1 cellular context compared by ENCODE assay signal in the genomic region with DNA sequence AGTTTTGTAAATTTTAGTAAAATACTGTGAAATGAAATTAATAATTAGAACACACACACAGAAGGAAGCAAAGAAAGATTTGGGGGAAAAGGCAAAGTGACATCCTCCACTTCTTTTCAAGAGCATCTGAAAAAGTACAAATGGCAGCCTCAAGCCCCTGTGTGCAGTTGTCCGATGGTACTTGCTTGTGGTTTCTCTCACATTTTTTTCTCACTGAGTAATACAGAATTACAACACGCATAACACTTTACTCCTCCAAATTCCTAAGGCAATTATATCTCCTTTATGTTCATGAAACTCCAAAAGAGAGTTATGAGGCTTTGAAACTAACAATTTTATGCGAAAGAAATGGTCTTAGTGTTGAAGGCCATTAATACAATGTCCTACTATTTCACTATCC.
TF ChIP-seq lines count a peak whose summit lies in the region.

No MANE protein-coding gene starts in this region.

TF ChIP-seq in K562, 482 proteins besides CTCF, POLR2A, EP300 and RAD21 (continued from another document):
- TF ChIP-seq, protein P1, sequence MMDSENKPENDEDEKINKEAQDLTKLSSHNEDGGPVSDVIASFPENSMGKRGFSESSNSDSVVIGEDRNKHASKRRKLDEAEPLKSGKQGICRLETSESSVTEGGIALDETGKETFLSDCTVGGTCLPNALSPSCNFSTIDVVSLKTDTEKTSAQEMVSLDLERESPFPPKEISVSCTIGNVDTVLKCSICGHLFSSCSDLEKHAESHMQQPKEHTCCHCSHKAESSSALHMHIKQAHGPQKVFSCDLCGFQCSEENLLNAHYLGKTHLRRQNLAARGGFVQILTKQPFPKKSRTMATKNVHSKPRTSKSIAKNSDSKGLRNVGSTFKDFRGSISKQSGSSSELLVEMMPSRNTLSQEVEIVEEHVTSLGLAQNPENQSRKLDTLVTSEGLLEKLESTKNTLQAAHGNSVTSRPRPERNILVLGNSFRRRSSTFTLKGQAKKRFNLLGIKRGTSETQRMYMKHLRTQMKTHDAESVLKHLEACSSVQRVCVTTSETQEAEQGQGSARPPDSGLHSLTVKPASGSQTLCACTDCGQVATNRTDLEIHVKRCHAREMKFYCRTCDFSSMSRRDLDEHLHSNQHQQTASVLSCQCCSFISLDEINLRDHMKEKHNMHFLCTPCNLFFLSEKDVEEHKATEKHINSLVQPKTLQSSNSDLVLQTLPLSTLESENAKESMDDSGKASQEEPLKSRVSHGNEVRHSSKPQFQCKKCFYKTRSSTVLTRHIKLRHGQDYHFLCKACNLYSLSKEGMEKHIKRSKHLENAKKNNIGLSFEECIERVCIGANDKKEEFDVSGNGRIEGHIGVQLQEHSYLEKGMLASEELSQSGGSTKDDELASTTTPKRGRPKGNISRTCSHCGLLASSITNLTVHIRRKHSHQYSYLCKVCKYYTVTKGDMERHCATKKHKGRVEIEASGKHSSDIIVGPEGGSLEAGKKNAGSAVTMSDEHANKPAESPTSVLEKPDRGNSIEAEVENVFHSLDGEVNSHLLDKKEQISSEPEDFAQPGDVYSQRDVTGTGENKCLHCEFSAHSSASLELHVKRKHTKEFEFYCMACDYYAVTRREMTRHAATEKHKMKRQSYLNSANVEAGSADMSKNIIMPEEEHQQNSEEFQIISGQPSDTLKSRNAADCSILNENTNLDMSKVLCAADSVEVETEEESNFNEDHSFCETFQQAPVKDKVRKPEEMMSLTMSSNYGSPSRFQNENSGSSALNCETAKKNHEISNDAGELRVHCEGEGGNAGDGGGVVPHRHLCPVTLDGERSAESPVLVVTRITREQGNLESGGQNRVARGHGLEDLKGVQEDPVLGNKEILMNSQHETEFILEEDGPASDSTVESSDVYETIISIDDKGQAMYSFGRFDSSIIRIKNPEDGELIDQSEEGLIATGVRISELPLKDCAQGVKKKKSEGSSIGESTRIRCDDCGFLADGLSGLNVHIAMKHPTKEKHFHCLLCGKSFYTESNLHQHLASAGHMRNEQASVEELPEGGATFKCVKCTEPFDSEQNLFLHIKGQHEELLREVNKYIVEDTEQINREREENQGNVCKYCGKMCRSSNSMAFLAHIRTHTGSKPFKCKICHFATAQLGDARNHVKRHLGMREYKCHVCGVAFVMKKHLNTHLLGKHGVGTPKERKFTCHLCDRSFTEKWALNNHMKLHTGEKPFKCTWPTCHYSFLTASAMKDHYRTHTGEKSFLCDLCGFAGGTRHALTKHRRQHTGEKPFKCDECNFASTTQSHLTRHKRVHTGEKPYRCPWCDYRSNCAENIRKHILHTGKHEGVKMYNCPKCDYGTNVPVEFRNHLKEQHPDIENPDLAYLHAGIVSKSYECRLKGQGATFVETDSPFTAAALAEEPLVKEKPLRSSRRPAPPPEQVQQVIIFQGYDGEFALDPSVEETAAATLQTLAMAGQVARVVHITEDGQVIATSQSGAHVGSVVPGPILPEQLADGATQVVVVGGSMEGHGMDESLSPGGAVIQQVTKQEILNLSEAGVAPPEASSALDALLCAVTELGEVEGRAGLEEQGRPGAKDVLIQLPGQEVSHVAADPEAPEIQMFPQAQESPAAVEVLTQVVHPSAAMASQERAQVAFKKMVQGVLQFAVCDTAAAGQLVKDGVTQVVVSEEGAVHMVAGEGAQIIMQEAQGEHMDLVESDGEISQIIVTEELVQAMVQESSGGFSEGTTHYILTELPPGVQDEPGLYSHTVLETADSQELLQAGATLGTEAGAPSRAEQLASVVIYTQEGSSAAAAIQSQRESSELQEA (IDR thresholded peaks at IDR 0.05; ENCODE audit: low read depth): no peak
